ENCODE assay signal across 8 cellular contexts in the genomic region with DNA sequence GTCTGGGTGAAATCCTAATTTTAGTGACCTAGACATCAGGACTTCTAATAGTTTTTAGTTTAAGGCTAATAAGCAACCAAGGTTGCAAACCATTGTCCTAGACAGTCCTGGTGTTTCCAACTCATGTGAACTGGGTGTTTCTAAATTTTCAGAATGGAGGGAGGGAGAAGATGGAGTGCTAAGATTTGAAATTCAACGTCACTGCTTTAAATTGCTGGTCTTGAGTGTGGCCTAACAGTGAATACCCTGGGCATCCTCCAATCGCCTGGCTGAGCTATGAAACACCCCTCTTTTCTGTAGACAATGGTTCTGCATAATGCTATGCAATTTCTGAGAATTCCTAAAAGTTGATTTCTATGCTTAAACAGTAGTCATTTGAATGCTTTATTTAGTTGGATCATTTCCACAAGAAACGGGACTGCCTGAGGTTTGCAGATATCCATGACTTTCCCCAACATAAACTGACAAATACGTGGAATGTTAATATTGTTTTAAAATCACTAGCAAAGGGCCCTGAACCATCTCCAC. TPM values are rescaled to one million over a fixed set of nuclear protein-coding genes. Genes with fewer than 3 reads are reported as not detected.
DNase-seq lines count a peak whose midpoint lies in the region; ATAC-seq, FAIRE-seq and TF ChIP-seq lines count a peak whose summit lies in the region.

No MANE protein-coding gene starts in this region.

- H3K27ac ChIP-seq in ACC112 (ENCODE audit: low read depth, low read length) = peak overlapping the region; percentile 78
- peak overlapping the region; percentile 97 to 99 (median 98) for H3K27ac ChIP-seq in esophagus squamous epithelium

- TF ChIP-seq CTCF in esophagus squamous epithelium (IDR thresholded peaks at IDR 0.05) = no peak

- H3K4me1 ChIP-seq in ACC112 (ENCODE audit: control insufficient read depth, insufficient read depth, low read length, unreplicated experiment) (peaks cover 32% of the 10 kb centered on the region), esophagus squamous epithelium (peaks cover 25 to 79% (median 51%) of the 10 kb centered on the region in 3 donors)

- peak overlapping the region; percentile 98 for H3K4me3 Mint-ChIP-seq in T-helper 1 cell treated with Interleukin-12 subunit alpha and Interleukin-12 subunit beta and Interleukin-4 antibody, amounts not matched to agents 30 μg/mL and 1 μg/mL, for 36 hours
- peak overlapping the region; percentile 92 to 99 (median 97) for H3K4me3 Mint-ChIP-seq in naive thymus-derived CD8-positive, alpha-beta T cell

- H3K4me3 ChIP-seq in ACC112 (ENCODE audit: low read depth, low read length) (peak overlapping the region; percentile 94), esophagus squamous epithelium (peak overlapping the region; percentile 71 to 95 (median 84))

- no peak overlapping the region for H2AFZ ChIP-seq in ACC112 (ENCODE audit: low read length, unreplicated experiment)

- no peak for TF ChIP-seq POLR2A in GM12891 (IDR thresholded peaks at IDR 0.05; ENCODE audit: low read depth, low read length)
- no peak for TF ChIP-seq POLR2A in esophagus squamous epithelium (IDR thresholded peaks at IDR 0.05)

- H3K9me3 ChIP-seq in esophagus squamous epithelium = no peaks in the 10 kb centered on the region

- H3K27ac Mint-ChIP-seq in T-helper 1 cell treated with Interleukin-12 subunit alpha and Interleukin-12 subunit beta and Interleukin-4 antibody, amounts not matched to agents 30 μg/mL and 1 μg/mL, for 36 hours = peak overlapping the region; percentile 97
- H3K27ac Mint-ChIP-seq in naive thymus-derived CD8-positive, alpha-beta T cell = peak overlapping the region; percentile 94 to 98 (median 95)

- FAIRE-seq in GM12891 (lab: Jason Lieb, UNC) = peak; percentile 55

- H3K9me3 Mint-ChIP-seq in T-helper 1 cell treated with Interleukin-12 subunit alpha and Interleukin-12 subunit beta and Interleukin-4 antibody, amounts not matched to agents 30 μg/mL and 1 μg/mL, for 36 hours = no peaks in the 10 kb centered on the region
- peaks cover 0 to 1% (median 0%) of the 10 kb centered on the region in 9 donors for H3K9me3 Mint-ChIP-seq in naive thymus-derived CD8-positive, alpha-beta T cell

- peaks cover 41% of the 10 kb centered on the region for H3K4me1 Mint-ChIP-seq in T-helper 1 cell treated with Interleukin-12 subunit alpha and Interleukin-12 subunit beta and Interleukin-4 antibody, amounts not matched to agents 30 μg/mL and 1 μg/mL, for 36 hours (ENCODE audit: low read depth)
- H3K4me1 Mint-ChIP-seq in naive thymus-derived CD8-positive, alpha-beta T cell = peaks cover 20 to 60% (median 57%) of the 10 kb centered on the region in 4 donors

- no peaks in the 10 kb centered on the region for H3K27me3 ChIP-seq in ACC112 (ENCODE audit: insufficient read depth, low read length)
- no peaks in the 10 kb centered on the region for H3K27me3 ChIP-seq in esophagus squamous epithelium

- H3K27me3 Mint-ChIP-seq in T-helper 1 cell treated with Interleukin-12 subunit alpha and Interleukin-12 subunit beta and Interleukin-4 antibody, amounts not matched to agents 30 μg/mL and 1 μg/mL, for 36 hours (ENCODE audit: low read depth) = no peaks in the 10 kb centered on the region
- H3K27me3 Mint-ChIP-seq in naive thymus-derived CD8-positive, alpha-beta T cell = no peaks in the 10 kb centered on the region

- peaks cover 2% of the 10 kb centered on the region for H3K36me3 Mint-ChIP-seq in T-helper 1 cell treated with Interleukin-12 subunit alpha and Interleukin-12 subunit beta and Interleukin-4 antibody, amounts not matched to agents 30 μg/mL and 1 μg/mL, for 36 hours (ENCODE audit: low read depth)
- H3K36me3 Mint-ChIP-seq in naive thymus-derived CD8-positive, alpha-beta T cell = no peaks in the 10 kb centered on the region

- intact Hi-C loops in esophagus squamous epithelium (cut with DNase I) = no loop called here

- H3K79me2 ChIP-seq in ACC112 (ENCODE audit: control insufficient read depth, insufficient read depth, low read length, unreplicated experiment) = peaks cover 60% of the 10 kb centered on the region

- DNase-seq in GM12891 (ENCODE audit: insufficient read length, low spot score) (no peak), HT-29 (ENCODE audit: low spot score) (peak; percentile 35), esophagus squamous epithelium (lab: John Stamatoyannopoulos, UW) (no peak), NCI-H2029 (lab: John Stamatoyannopoulos, UW) (no peak)
- no peak for DNase-seq in naive thymus-derived CD8-positive, alpha-beta T cell

- ATAC-seq in naive thymus-derived CD8-positive, alpha-beta T cell = no peak
- ATAC-seq in HG02759 (IDR thresholded peaks at IDR 0.05; ENCODE audit: unreplicated experiment) = no peak

- POLR2A ChIA-PET in naive thymus-derived CD8-positive, alpha-beta T cell (lab: Charles Lee) = interaction anchor here (0.8 to 2.6 kb wide), 5 partner anchors 15 to 1924 kb away, joined by 3 to 37 read pairs (median 3); a partner anchor contains a TSS

- 2 to 3% methylated on average over 4 of the region's 4 CpGs for whole genome bisulfite sequencing in esophagus squamous epithelium, 2 donors

- H3K36me3 ChIP-seq in ACC112 (ENCODE audit: insufficient read depth, low read length) (no peaks in the 10 kb centered on the region), esophagus squamous epithelium (no peaks in the 10 kb centered on the region)

TF ChIP-seq in GM12891, 5 proteins besides CTCF, POLR2A, EP300 and RAD21:
- no peak for TF ChIP-seq TAF1 (IDR thresholded peaks at IDR 0.05; ENCODE audit: low read depth, low read length)
- TF ChIP-seq PAX5 (IDR thresholded peaks at IDR 0.05; ENCODE audit: insufficient read depth, low read length, severe bottlenecking) = no peak
- no peak for TF ChIP-seq SPI1 (IDR thresholded peaks at IDR 0.05; ENCODE audit: low read depth, low read length)
- no peak for TF ChIP-seq POLR2AphosphoS5 (IDR thresholded peaks at IDR 0.05; ENCODE audit: low read depth, low read length)
- no peak for TF ChIP-seq POU2F2 (IDR thresholded peaks at IDR 0.05; ENCODE audit: low read depth, low read length)

RNA-seq across cellular contexts. Expression of a gene that starts 1.2 kb away (rescaled TPM):
- polyA plus RNA-seq in GM12891 (2012; ENCODE audit: low read depth, missing spikeins) = 18.7 TPM
- 31.0 and 41.4 TPM in 2 replicates for total RNA-seq in HT-29 (2014; rRNA removed; shearing (Covaris generic))
- total RNA-seq in esophagus squamous epithelium = 100 to 1,000 TPM in 1 of 4 donors, 10 to 100 TPM in 3; 39.2 to 119 (median 72.3) TPM
- total RNA-seq in naive thymus-derived CD8-positive, alpha-beta T cell = 10 to 100 TPM; 65.7 to 73.0 TPM
- 100 to 1,000 TPM in 2 of 3 donors, 10 to 100 TPM in 1; 96.1 to 113 (median 101) TPM for polyA plus RNA-seq in naive thymus-derived CD8-positive, alpha-beta T cell

RNA-seq across cellular contexts. Expression of a gene that starts 27.7 kb away (rescaled TPM):
- polyA plus RNA-seq in GM12891 (2012; ENCODE audit: low read depth, missing spikeins) = 19.7 TPM
- 8.2 and 11.2 TPM in 2 replicates for total RNA-seq in HT-29 (2014; rRNA removed; shearing (Covaris generic))
- total RNA-seq in esophagus squamous epithelium = 10 to 100 TPM; 17.1 to 39.6 (median 31.4) TPM
- 10 to 100 TPM; 31.0 to 38.5 TPM for total RNA-seq in naive thymus-derived CD8-positive, alpha-beta T cell
- polyA plus RNA-seq in naive thymus-derived CD8-positive, alpha-beta T cell = 10 to 100 TPM; 80.6 to 92.0 (median 81.3) TPM

RNA-seq across cellular contexts. Expression of a gene that starts 48.9 kb away (rescaled TPM):
- not detected for polyA plus RNA-seq in GM12891 (2012; ENCODE audit: low read depth, missing spikeins)
- total RNA-seq in HT-29 (2014; rRNA removed; shearing (Covaris generic)) = not detected in 2 replicates
- total RNA-seq in esophagus squamous epithelium = 1 to 10 TPM in 3 of 4 donors, under 1 TPM in 1; 0.97 to 7.4 (median 3.6) TPM
- under 1 TPM; 0.42 to 0.49 TPM for total RNA-seq in naive thymus-derived CD8-positive, alpha-beta T cell
- under 1 TPM; 0.23 to 0.49 (median 0.35) TPM for polyA plus RNA-seq in naive thymus-derived CD8-positive, alpha-beta T cell
